ENCODE assay signal across 23 cellular contexts in genomic region chr7:157297071-157297638, GRCh38. TPM values are rescaled to one million over a fixed set of nuclear protein-coding genes. Genes with fewer than 3 reads are reported as not detected.
DNase-seq lines count a peak whose midpoint lies in the region; ATAC-seq, FAIRE-seq and TF ChIP-seq lines count a peak whose summit lies in the region.
"Had no signal": no experiment of that assay in that cellular context is flagged by ENCODE, and none has a peak within 500 bp of the region (broad histone marks: within the 10 kb centered on the region; RNA-seq: fewer than 3 reads in every experiment).

No MANE protein-coding gene starts in this region.

- H3K4me3 Mint-ChIP-seq in dendritic cell treated with granulocyte-macrophage colony-stimulating factor and Interleukin-4, amounts not matched to agents 40 ng/mL and 50 ng/mL, for 4 days: no peak overlapping the region

- H3K9me3 Mint-ChIP-seq in dendritic cell treated with granulocyte-macrophage colony-stimulating factor and Interleukin-4, amounts not matched to agents 40 ng/mL and 50 ng/mL, for 4 days: no peaks in the 10 kb centered on the region
- H3K9me3 Mint-ChIP-seq: IgD-negative memory B cell had no signal

- intact Hi-C loops in HepG2 (cut with micrococcal nuclease; ENCODE audit: unreplicated experiment): no loop called here
- intact Hi-C loops in right lobe of liver (cut with DNase I): no loop called here
- intact Hi-C loops in dendritic cell treated with granulocyte-macrophage colony-stimulating factor and Interleukin-4, amounts not matched to agents 40 ng/mL and 50 ng/mL, for 4 days (cut with micrococcal nuclease): no loop called here
- intact Hi-C loops in lower lobe of right lung (cut with DNase I): no loop called here

- peaks cover 4 to 15% of the 10 kb centered on the region in 2 experiments; a peak in 2 of 5 replicates for H3K27me3 ChIP-seq in HepG2 (ENCODE audit: control insufficient read depth in 1 of 2, insufficient read depth in 2 of 2, low read length in 2 of 2)
- H3K27me3 ChIP-seq in right lobe of liver: no peaks in the 10 kb centered on the region
- H3K27me3 ChIP-seq in lower lobe of right lung (ENCODE audit: low read depth): no peaks in the 10 kb centered on the region
- no peaks in the 10 kb centered on the region for H3K27me3 ChIP-seq in upper lobe of left lung

- in situ Hi-C loops in HepG2 (cut with HindIII; ENCODE audit: extremely low pct_ligation_motif_present, low pct_unique_long_range_greater_than_20kb): no loop called here

- no peaks in the 10 kb centered on the region for H3K36me3 Mint-ChIP-seq in dendritic cell treated with granulocyte-macrophage colony-stimulating factor and Interleukin-4, amounts not matched to agents 40 ng/mL and 50 ng/mL, for 4 days (ENCODE audit: low read depth)

- FAIRE-seq in HepG2 (lab: Jason Lieb, UNC): peak; percentile 65
- FAIRE-seq: HTR-8/SVneo had no signal

- no TSS peak for BruUV-seq in HepG2 (replicated peaks; lab: Mats Ljungman, UMichigan)

- 14% methylated on average over 9 of the region's 17 CpGs for WGBS in HepG2 (ENCODE audit: low lambda C conversion rate)
- 63% methylated on average over 17 of the region's 17 CpGs for WGBS in right lobe of liver (ENCODE audit: insufficient coverage, low coverage, low lambda C conversion rate, missing lambda C conversion rate)
- 71 to 83% methylated on average over 17 of the region's 17 CpGs for WGBS in upper lobe of left lung, 2 donors

- H3K4me1 ChIP-seq in HepG2 (ENCODE audit: insufficient read depth, low read length) (peaks cover 68% of the 10 kb centered on the region), right lobe of liver (no peaks in the 10 kb centered on the region), lower lobe of right lung (peaks cover 11% of the 10 kb centered on the region), upper lobe of left lung (peaks cover 3 to 8% (median 7%) of the 10 kb centered on the region in 4 donors)
- H3K4me1 ChIP-seq: HAP-1 had no signal

- H3K4me1 Mint-ChIP-seq in dendritic cell treated with granulocyte-macrophage colony-stimulating factor and Interleukin-4, amounts not matched to agents 40 ng/mL and 50 ng/mL, for 4 days (ENCODE audit: low read depth): peaks cover 70% of the 10 kb centered on the region

- H2AFZ ChIP-seq in HepG2 (ENCODE audit: low read length): no peak overlapping the region

- H4K20me1 ChIP-seq in HepG2 (ENCODE audit: insufficient read depth, low read length): no peaks in the 10 kb centered on the region

- no peaks in the 10 kb centered on the region for H3K79me2 ChIP-seq in HepG2 (ENCODE audit: insufficient read depth, low read length)

- TF ChIP-seq RAD21 in HepG2 (CRISPR knock-in tag; IDR thresholded peaks at IDR 0.05): no peak

- peak overlapping the region; percentile 97 for H3K27ac Mint-ChIP-seq in dendritic cell treated with granulocyte-macrophage colony-stimulating factor and Interleukin-4, amounts not matched to agents 40 ng/mL and 50 ng/mL, for 4 days
- H3K27ac Mint-ChIP-seq: IgD-negative memory B cell had no signal

- TF ChIP-seq CTCF in HepG2 (CRISPR knock-in tag; IDR thresholded peaks at IDR 0.05) (no peak), right lobe of liver (IDR thresholded peaks at IDR 0.05) (no peak), lower lobe of right lung (IDR thresholded peaks at IDR 0.05) (no peak), upper lobe of left lung (IDR thresholded peaks at IDR 0.05) (no peak)

- peaks cover 6% of the 10 kb centered on the region for H3K27me3 Mint-ChIP-seq in dendritic cell treated with granulocyte-macrophage colony-stimulating factor and Interleukin-4, amounts not matched to agents 40 ng/mL and 50 ng/mL, for 4 days

- H3K4me3 ChIP-seq in HepG2 (replicated peaks in 1 of 3; ENCODE audit: insufficient read depth in 1 of 3, low read depth in 2 of 3, low read length in 3 of 3): peak overlapping the region in 1 of 3 experiments; percentile 18; a peak in 2 of 6 replicates
- no peak overlapping the region for H3K4me3 ChIP-seq in right lobe of liver
- H3K4me3 ChIP-seq in lower lobe of right lung: no peak overlapping the region
- H3K4me3 ChIP-seq in upper lobe of left lung: no peak overlapping the region
- H3K4me3 ChIP-seq: HAP-1 had no signal

- DNase-seq in HepG2 (ENCODE audit: low spot score) (no peak), right lobe of liver (no peak), NCI-H146 (lab: John Stamatoyannopoulos, UW) (peak; percentile 68), occipital lobe (lab: John Stamatoyannopoulos, UW) (no peak), lower lobe of right lung (no peak), upper lobe of left lung (no peak)
- DNase-seq: AML-193, COR-L47, DMS 273 treated with DMSO at 0.1 percent for 48 hours, GDM1, Karpas-422, NCI-H1048, NCI-H1436, NCI-H2081, NCI-H510A, NCI-H748 treated with DMSO at 0.1 percent for 48 hours, OCI-M1, SHP77 treated with DMSO at 0.1 percent for 48 hours had no signal

- peak overlapping the region; percentile 64 for H3K4me2 ChIP-seq in HepG2 (ENCODE audit: low read depth, low read length)

- no peaks in the 10 kb centered on the region for H3K9me3 ChIP-seq in HepG2 (ENCODE audit: low read length)
- no peaks in the 10 kb centered on the region for H3K9me3 ChIP-seq in right lobe of liver
- H3K9me3 ChIP-seq in lower lobe of right lung: no peaks in the 10 kb centered on the region
- no peaks in the 10 kb centered on the region for H3K9me3 ChIP-seq in upper lobe of left lung
- H3K9me3 ChIP-seq: HAP-1 had no signal

- no peaks in the 10 kb centered on the region for H3K36me3 ChIP-seq in HepG2 (replicated peaks in 1 of 2; ENCODE audit: control insufficient read depth in 1 of 2, insufficient read depth in 2 of 2, low read length in 2 of 2)
- no peaks in the 10 kb centered on the region for H3K36me3 ChIP-seq in right lobe of liver
- H3K36me3 ChIP-seq in lower lobe of right lung: no peaks in the 10 kb centered on the region
- H3K36me3 ChIP-seq in upper lobe of left lung: no peaks in the 10 kb centered on the region
- H3K36me3 ChIP-seq: HAP-1 had no signal

- POLR2A ChIA-PET in HepG2 (lab: Yijun Ruan, JAX): no interaction called here

- no peak overlapping the region for H3K9ac ChIP-seq in HepG2 (ENCODE audit: insufficient read depth, low read depth, low read length)

- TF ChIP-seq EP300 in HepG2 (IDR thresholded peaks at IDR 0.05; ENCODE audit: low read depth in 2 of 2, low read length in 2 of 2): no peak
- no peak for TF ChIP-seq EP300 in HepG2 (CRISPR knock-in tag; IDR thresholded peaks at IDR 0.05; ENCODE audit: borderline replicate concordance)
- TF ChIP-seq EP300 in upper lobe of left lung (IDR thresholded peaks at IDR 0.05): no peak

- no peak overlapping the region for H3K27ac ChIP-seq in HepG2 (ENCODE audit: extremely low read length, insufficient read depth, low read length)
- no peak overlapping the region for H3K27ac ChIP-seq in right lobe of liver
- no peak overlapping the region for H3K27ac ChIP-seq in lower lobe of right lung
- no peak overlapping the region for H3K27ac ChIP-seq in upper lobe of left lung
- H3K27ac ChIP-seq: HL-60 had no signal

- ATAC-seq in HepG2: no peak
- ATAC-seq in right lobe of liver: no peak
- no peak for ATAC-seq in lower lobe of right lung
- ATAC-seq in upper lobe of left lung (ENCODE audit: low FRiP score in 2 of 2): no peak

- TF ChIP-seq POLR2A in HepG2 (IDR thresholded peaks at IDR 0.05; ENCODE audit: insufficient read depth in 1 of 2, low read depth in 2 of 2, low read length in 2 of 2) (no peak), right lobe of liver (IDR thresholded peaks at IDR 0.05) (no peak), upper lobe of left lung (IDR thresholded peaks at IDR 0.05) (no peak)

- CTCF ChIA-PET in HepG2 (lab: Yijun Ruan, JAX; ENCODE audit: low intra/inter-chr PET ratio, low total read pairs): no interaction called here

TF ChIP-seq in HepG2, 621 proteins besides CTCF, POLR2A, EP300 and RAD21 (continues in another document):
- TF ChIP-seq ZNF597 (CRISPR knock-in tag; IDR thresholded peaks at IDR 0.05): no peak
- no peak for TF ChIP-seq ZNF484 (CRISPR knock-in tag; IDR thresholded peaks at IDR 0.05; ENCODE audit: borderline replicate concordance, low read depth)
- TF ChIP-seq MEIS1 (CRISPR knock-in tag; IDR thresholded peaks at IDR 0.05; ENCODE audit: borderline replicate concordance): peak; percentile 21; the same call in 1 of the 2 replicates
- no peak for TF ChIP-seq MZF1 (CRISPR knock-in tag; IDR thresholded peaks at IDR 0.05; ENCODE audit: borderline replicate concordance)

RNA-seq across cellular contexts. Expression of gene DNAJB6, which starts 39.6 kb away (rescaled TPM):
- total RNA-seq in HepG2 (2016; rRNA removed; fragmentation: Illumina TruSeq; extraction: Trizol) (53.9 and 72.9 TPM in 2 replicates), right lobe of liver (10 to 100 TPM; 24.5 to 38.0 (median 35.2) TPM), occipital lobe (179 TPM), lower lobe of right lung (103 TPM), upper lobe of left lung (10 to 100 TPM; 64.1 to 99.6 (median 83.0) TPM)
- total RNA-seq in HepG2 (2016; cell fraction: cytosol; rRNA removed; fragmentation: Illumina TruSeq; extraction: Trizol; ENCODE audit: low read depth): 51.7 and 58.5 TPM in 2 replicates
- 57.3 and 66.0 TPM in 2 replicates for total RNA-seq in HepG2 (2016; cell fraction: insoluble cytoplasmic fraction; rRNA removed; fragmentation: Illumina TruSeq; extraction: Trizol)
- total RNA-seq in HepG2 (2016; cell fraction: membrane; rRNA removed; fragmentation: Illumina TruSeq; extraction: Trizol): 37.1 and 38.2 TPM in 2 replicates
- 31.6 and 33.1 TPM in 2 replicates for total RNA-seq in HepG2 (2016; cell fraction: nucleus; rRNA removed; fragmentation: Illumina TruSeq; extraction: Trizol)
- polyA plus RNA-seq in HepG2 (2011; rRNA removed): 27.1 and 29.9 TPM in 2 replicates
- 14.8 and 23.9 TPM in 2 replicates for polyA plus RNA-seq in HepG2 (2011; cell fraction: cytosol; rRNA removed)
- 22.1 and 25.2 TPM in 2 replicates for polyA plus RNA-seq in HepG2 (2011; cell fraction: nucleus; rRNA removed)
- polyA plus RNA-seq in HepG2 (2012): 61.9 and 67.0 TPM in 2 replicates
- 15.6 and 19.2 TPM in 2 replicates for polyA plus RNA-seq in HepG2 (2016; cell fraction: cytosol; fragmentation: Illumina TruSeq; extraction: Trizol; ENCODE audit: low read depth)
- 96.0 and 98.3 TPM in 2 replicates for polyA plus RNA-seq in HepG2 (2016; cell fraction: insoluble cytoplasmic fraction; fragmentation: Illumina TruSeq; extraction: Trizol; ENCODE audit: low read depth)
- 29.1 and 33.0 TPM in 2 replicates for polyA plus RNA-seq in HepG2 (2016; cell fraction: membrane; fragmentation: Illumina TruSeq; extraction: Trizol; ENCODE audit: low read depth)
- 55.8 and 62.6 TPM in 2 replicates for polyA plus RNA-seq in HepG2 (2016; cell fraction: nucleus; fragmentation: Illumina TruSeq; extraction: Trizol; ENCODE audit: insufficient read depth, low read depth)
- 18.1 and 22.3 TPM in 2 replicates for polyA minus RNA-seq in HepG2 (2011; rRNA and poly(A)+ RNA removed; ENCODE audit: low replicate concordance)
- 25.6 and 28.2 TPM in 2 replicates for polyA minus RNA-seq in HepG2 (2011; cell fraction: cytosol; rRNA and poly(A)+ RNA removed)
- polyA minus RNA-seq in HepG2 (2011; cell fraction: nucleus; rRNA and poly(A)+ RNA removed): 43.9 and 51.2 TPM in 2 replicates
